In genomic region chr22:29700206-29700948, GRCh38 we compare ENCODE assay signal across 1 cellular context.
TF ChIP-seq lines count a peak whose summit lies in the region.

No MANE protein-coding gene starts in this region.

TF ChIP-seq in HCT116, 20 proteins besides CTCF, POLR2A, EP300 and RAD21 (continued from another document):
- TF ChIP-seq, protein P1, sequence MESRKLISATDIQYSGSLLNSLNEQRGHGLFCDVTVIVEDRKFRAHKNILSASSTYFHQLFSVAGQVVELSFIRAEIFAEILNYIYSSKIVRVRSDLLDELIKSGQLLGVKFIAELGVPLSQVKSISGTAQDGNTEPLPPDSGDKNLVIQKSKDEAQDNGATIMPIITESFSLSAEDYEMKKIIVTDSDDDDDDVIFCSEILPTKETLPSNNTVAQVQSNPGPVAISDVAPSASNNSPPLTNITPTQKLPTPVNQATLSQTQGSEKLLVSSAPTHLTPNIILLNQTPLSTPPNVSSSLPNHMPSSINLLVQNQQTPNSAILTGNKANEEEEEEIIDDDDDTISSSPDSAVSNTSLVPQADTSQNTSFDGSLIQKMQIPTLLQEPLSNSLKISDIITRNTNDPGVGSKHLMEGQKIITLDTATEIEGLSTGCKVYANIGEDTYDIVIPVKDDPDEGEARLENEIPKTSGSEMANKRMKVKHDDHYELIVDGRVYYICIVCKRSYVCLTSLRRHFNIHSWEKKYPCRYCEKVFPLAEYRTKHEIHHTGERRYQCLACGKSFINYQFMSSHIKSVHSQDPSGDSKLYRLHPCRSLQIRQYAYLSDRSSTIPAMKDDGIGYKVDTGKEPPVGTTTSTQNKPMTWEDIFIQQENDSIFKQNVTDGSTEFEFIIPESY (IDR thresholded peaks at IDR 0.05; ENCODE audit: extremely low read depth, insufficient replicate concordance, low read length) = no peak
- no peak for TF ChIP-seq POLR2AphosphoS5 (IDR thresholded peaks at IDR 0.05; ENCODE audit: low read depth, low read length)
- TF ChIP-seq SIN3A (IDR thresholded peaks at IDR 0.05; ENCODE audit: low read depth) = no peak
- TF ChIP-seq ZNF274 (IDR thresholded peaks at IDR 0.05; ENCODE audit: low read depth, low read length) = no peak
- no peak for TF ChIP-seq JUND (IDR thresholded peaks at IDR 0.05)
- TF ChIP-seq EGR1 (IDR thresholded peaks at IDR 0.05; ENCODE audit: low read depth) = no peak
- TF ChIP-seq SP1 (IDR thresholded peaks at IDR 0.05; ENCODE audit: low read depth) = no peak
- TF ChIP-seq EZH2 (IDR thresholded peaks at IDR 0.05) = no peak
- no peak for TF ChIP-seq CEBPB (IDR thresholded peaks at IDR 0.05; ENCODE audit: low read depth)
- TF ChIP-seq ATF3 (IDR thresholded peaks at IDR 0.05) = no peak
- TF ChIP-seq, protein P2, sequence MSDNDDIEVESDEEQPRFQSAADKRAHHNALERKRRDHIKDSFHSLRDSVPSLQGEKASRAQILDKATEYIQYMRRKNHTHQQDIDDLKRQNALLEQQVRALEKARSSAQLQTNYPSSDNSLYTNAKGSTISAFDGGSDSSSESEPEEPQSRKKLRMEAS (IDR thresholded peaks at IDR 0.05) = no peak
